21 cellular contexts compared by ENCODE assay signal in genomic region chr20:37938181-37938775, GRCh38. TPM values are rescaled to one million over a fixed set of nuclear protein-coding genes. Genes with fewer than 3 reads are reported as not detected.
"Had no signal": no experiment of that assay in that cellular context is flagged by ENCODE, and none has a peak within 500 bp of the region (broad histone marks: within the 10 kb centered on the region; RNA-seq: fewer than 3 reads in every experiment).

No MANE protein-coding gene starts in this region.

- H3K27ac ChIP-seq: brain microvascular endothelial cell, Peyer's patch had no signal

- H3K4me1 ChIP-seq: Peyer's patch had no signal

- ATAC-seq: activated T-cell treated with anti-CD3 and anti-CD28 coated beads, Interleukin-2, amount 50 U/mL, for 4 hours; T-helper 17 cell had no signal

- H3K4me3 ChIP-seq: Peyer's patch had no signal

- DNase-seq: activated B cell treated with CpG ODN at 0.5 μM for 24 hours; activated CD4-positive, alpha-beta memory T cell treated with anti-CD3 and anti-CD28 coated beads for 36 hours; activated CD4-positive, alpha-beta T cell treated with anti-CD3 and anti-CD28 coated beads, Interleukin-2, amount 10 ng/mL, durations not matched to agents 7 days and 5 days; activated CD8-positive, alpha-beta memory T cell treated with anti-CD3 and anti-CD28 coated beads for 24 hours; activated gamma-delta T cell treated with Interleukin-2 at 50 U/mL for 16 hours; activated naive CD4-positive, alpha-beta T cell treated with anti-CD3 and anti-CD28 coated beads, Interleukin-2, amount 10 ng/mL, durations not matched to agents 7 days and 5 days; activated naive CD8-positive, alpha-beta T cell treated with anti-CD3 and anti-CD28 coated beads for 36 hours; activated T-cell treated with anti-CD3 and anti-CD28 coated beads, Interleukin-2, amount 50 U/mL, for 4 hours; brain microvascular endothelial cell; caudate nucleus; KG1; NCI-H1048; NCI-H146; NCI-H187 treated with DMSO at 0.1 percent for 48 hours; NCI-H2081 treated with DMSO at 0.1 percent for 48 hours; NCI-H446; NCI-H524; SIG-M5; T-helper 17 cell; T-helper 9 cell had no signal

- H3K27me3 ChIP-seq: brain microvascular endothelial cell, Peyer's patch had no signal

- H3K36me3 ChIP-seq: brain microvascular endothelial cell, Peyer's patch had no signal

- H3K9me3 ChIP-seq: Peyer's patch had no signal

RNA-seq across cellular contexts. Expression of gene VSTM2L, which starts 35.4 kb away (rescaled TPM):
- total RNA-seq: activated B cell treated with CpG ODN at 0.5 μM for 24 hours; activated CD4-positive, alpha-beta memory T cell treated with anti-CD3 and anti-CD28 coated beads for 36 hours; activated CD4-positive, alpha-beta T cell treated with anti-CD3 and anti-CD28 coated beads, Interleukin-2, amount 10 ng/mL, durations not matched to agents 7 days and 5 days; activated naive CD8-positive, alpha-beta T cell treated with anti-CD3 and anti-CD28 coated beads for 36 hours; T-helper 17 cell had no signal
